8 cellular contexts compared by ENCODE assay signal in genomic region chrX:71253253-71254091, GRCh38. TPM values are rescaled to one million over a fixed set of nuclear protein-coding genes. Genes with fewer than 3 reads are reported as not detected.
DNase-seq lines count a peak whose midpoint lies in the region; ATAC-seq and TF ChIP-seq lines count a peak whose summit lies in the region.

No MANE protein-coding gene starts in this region.

- H3K36me3 ChIP-seq in mesodermal cell (ENCODE audit: control insufficient read depth, insufficient read depth, low read length) (peaks cover 25% of the 10 kb centered on the region), suprapubic skin (peaks cover 16% of the 10 kb centered on the region)

- ATAC-seq in GM18870 (IDR thresholded peaks at IDR 0.05; ENCODE audit: unreplicated experiment) = no peak

- DNase-seq in G401 (ENCODE audit: low spot score) (peak; percentile 24), LHCN-M2 (ENCODE audit: low read depth) (peak; percentile 32), suprapubic skin (ENCODE audit: low spot score in 2 of 2) (peak in 1 of 2 donors; percentile 75), NCI-H1694 treated with DMSO at 0.1 percent for 48 hours (lab: John Stamatoyannopoulos, UW) (no peak)
- peak; percentile 27 for DNase-seq in activated CD4-positive, alpha-beta T cell treated with anti-CD3 and anti-CD28 coated beads, Interleukin-2, amount 50 U/mL, for 1 hour
- DNase-seq in effector CD8-positive, alpha-beta T cell (lab: John Stamatoyannopoulos, UW) = peak; percentile 14

- H3K9me3 ChIP-seq in mesodermal cell (ENCODE audit: control insufficient read depth, low read length) (no peaks in the 10 kb centered on the region), suprapubic skin (no peaks in the 10 kb centered on the region)

- TF ChIP-seq CTCF in suprapubic skin (IDR thresholded peaks at IDR 0.05) = peak in 1 of 2 donors; percentile 43

- TF ChIP-seq POLR2A in suprapubic skin (IDR thresholded peaks at IDR 0.05) = no peak

- no peak for TF ChIP-seq EP300 in suprapubic skin (IDR thresholded peaks at IDR 0.05)

- H3K4me3 ChIP-seq in mesodermal cell (ENCODE audit: extremely low read depth, insufficient read depth, low read length, poor library complexity, severe bottlenecking) = peak overlapping the region; percentile 60
- peak overlapping the region; percentile 63 for H3K4me3 ChIP-seq in suprapubic skin

- H3K27me3 ChIP-seq in suprapubic skin = no peaks in the 10 kb centered on the region

- H3K27ac ChIP-seq in mesodermal cell (ENCODE audit: low read depth, low read length, severe bottlenecking) = peak overlapping the region; percentile 23
- peak overlapping the region; percentile 84 for H3K27ac ChIP-seq in suprapubic skin

- in situ Hi-C loops in G401 (cut with HindIII; ENCODE audit: low sequenced_read_pairs) = no loop called here

- WGBS in mesodermal cell (ENCODE audit: insufficient coverage in 2 of 2), 2 experiments = 0% methylated on average over 5 of the region's 35 CpGs; no CpG with 5 or more reads in 1 of the 2 experiments
- 42% methylated on average over 27 of the region's 35 CpGs for WGBS in suprapubic skin

- H3K4me1 ChIP-seq in mesodermal cell (ENCODE audit: control insufficient read depth, insufficient read depth, low read length, poor library complexity, severe bottlenecking) = peaks cover 19% of the 10 kb centered on the region
- peaks cover 16% of the 10 kb centered on the region for H3K4me1 ChIP-seq in suprapubic skin

RNA-seq across cellular contexts. Expression of gene ZMYM3, which starts 0.5 kb away (rescaled TPM):
- total RNA-seq in G401 (2014; rRNA removed; shearing (Covaris generic)) = 20.9 and 30.0 TPM in 2 replicates
- total RNA-seq in LHCN-M2 (2014; rRNA removed) = 20.8 and 21.9 TPM in 2 replicates
- 18.6 TPM for polyA plus RNA-seq in LHCN-M2 (2012)
- polyA plus RNA-seq in mesodermal cell (2013, experiment 1 of 2) = 58.9 TPM
- 49.5 TPM for polyA plus RNA-seq in mesodermal cell (2013, experiment 2 of 2)
- total RNA-seq in suprapubic skin = 10 to 100 TPM; 10.0 to 42.6 (median 18.5) TPM

RNA-seq across cellular contexts. Expression of gene NONO, which starts 30.0 kb away (rescaled TPM):
- 542 and 667 TPM in 2 replicates for total RNA-seq in G401 (2014; rRNA removed; shearing (Covaris generic))
- total RNA-seq in LHCN-M2 (2014; rRNA removed) (393 and 463 TPM in 2 replicates), suprapubic skin (100 to 1,000 TPM; 216 to 323 (median 221) TPM)
- polyA plus RNA-seq in LHCN-M2 (2012) = 274 TPM
- polyA plus RNA-seq in mesodermal cell (2013, experiment 1 of 2) = 539 TPM
- polyA plus RNA-seq in mesodermal cell (2013, experiment 2 of 2) = 489 TPM

RNA-seq across cellular contexts. Expression of gene GJB1, which starts 30.4 kb away (rescaled TPM):
- total RNA-seq in G401 (2014; rRNA removed; shearing (Covaris generic)) = 0.37 TPM in 1 of 2 replicates, not detected in the other
- not detected in 2 replicates for total RNA-seq in LHCN-M2 (2014; rRNA removed)
- not detected for polyA plus RNA-seq in LHCN-M2 (2012)
- polyA plus RNA-seq in mesodermal cell (2013, experiment 1 of 2) = not detected
- polyA plus RNA-seq in mesodermal cell (2013, experiment 2 of 2) = not detected
- total RNA-seq in suprapubic skin = 1 to 10 TPM in 3 of 4 donors, under 1 TPM in 1; 0.98 to 4.8 (median 3.3) TPM

RNA-seq across cellular contexts. Expression of gene ITGB1BP2, which starts 48.1 kb away (rescaled TPM):
- total RNA-seq in G401 (2014; rRNA removed; shearing (Covaris generic)) = 0.31 and 1.8 TPM in 2 replicates
- total RNA-seq in LHCN-M2 (2014; rRNA removed) (1.6 and 1.9 TPM in 2 replicates), suprapubic skin (1 to 10 TPM in 1 of 4 donors, under 1 TPM in 3; 0.45 to 2.5 (median 0.71) TPM)
- polyA plus RNA-seq in LHCN-M2 (2012) = 1.6 TPM
- polyA plus RNA-seq in mesodermal cell (2013, experiment 1 of 2) = 2.6 TPM
- 1.7 TPM for polyA plus RNA-seq in mesodermal cell (2013, experiment 2 of 2)
